19 cellular contexts compared by ENCODE assay signal in genomic region chr3:183816681-183817080, GRCh38. TPM values are rescaled to one million over a fixed set of nuclear protein-coding genes. Genes with fewer than 3 reads are reported as not detected.
DNase-seq lines count a peak whose midpoint lies in the region; ATAC-seq and TF ChIP-seq lines count a peak whose summit lies in the region.
"Had no signal": no experiment of that assay in that cellular context is flagged by ENCODE, and none has a peak within 500 bp of the region (broad histone marks: within the 10 kb centered on the region; RNA-seq: fewer than 3 reads in every experiment).

No MANE protein-coding gene starts in this region.

- POLR2A ChIA-PET in CD4-positive, alpha-beta T cell (lab: Charles Lee): interaction anchor here (1.3 to 2.2 kb wide), 4 partner anchors 8 to 68 kb away, joined by 3 to 9 read pairs (median 4); partner anchors contain the start of genes MAP6D1 and PARL

- no peak overlapping the region for H2AFZ ChIP-seq in MM.1S (ENCODE audit: low read length)
- no peak overlapping the region for H2AFZ ChIP-seq in hepatocyte

- H3K27me3 Mint-ChIP-seq in CD4-positive, alpha-beta T cell: no peaks in the 10 kb centered on the region
- H3K27me3 Mint-ChIP-seq in nephron progenitor cell (ENCODE audit: low read depth, poor library complexity): peaks cover 5% of the 10 kb centered on the region
- H3K27me3 Mint-ChIP-seq: CD4-positive, alpha-beta memory T cell had no signal

- no peaks in the 10 kb centered on the region for H3K36me3 ChIP-seq in MM.1S (replicated peaks; ENCODE audit: insufficient read depth, low read length)
- no peaks in the 10 kb centered on the region for H3K36me3 ChIP-seq in hepatocyte (replicated peaks; ENCODE audit: insufficient read depth, low read depth)

- H3K4me3 Mint-ChIP-seq in CD4-positive, alpha-beta T cell: no peak overlapping the region
- H3K4me3 Mint-ChIP-seq in nephron progenitor cell: no peak overlapping the region
- H3K4me3 Mint-ChIP-seq: HFFc6 had no signal

- no peaks in the 10 kb centered on the region for H3K9me3 Mint-ChIP-seq in CD4-positive, alpha-beta T cell
- H3K9me3 Mint-ChIP-seq in nephron progenitor cell: no peaks in the 10 kb centered on the region
- H3K9me3 Mint-ChIP-seq: CD4-positive, alpha-beta memory T cell; HFFc6 had no signal

- DNase-seq in CD4-positive, alpha-beta T cell: no peak
- DNase-seq in MM.1S (no peak), caudate nucleus (lab: John Stamatoyannopoulos, UW) (no peak), nephron progenitor cell (no peak), hepatocyte (ENCODE audit: low spot score) (no peak), GOT3 (lab: John Stamatoyannopoulos, UW) (no peak), coronary artery (ENCODE audit: low spot score) (no peak)
- DNase-seq: CD4-positive, alpha-beta memory T cell; DMS53; HFFc6; NCI-H1105; NCI-H2081; NCI-H748 treated with DMSO at 0.1 percent for 48 hours; NK-92 treated with Interleukin-12 subunit alpha and Interleukin-12 subunit beta, amount 100 ng/mL, for 24 hours; RPMI8226; SIG-M5 had no signal

- H3K27me3 ChIP-seq in CD4-positive, alpha-beta T cell (ENCODE audit: control insufficient read depth, insufficient read depth, low read length): no peaks in the 10 kb centered on the region
- H3K27me3 ChIP-seq in MM.1S (replicated peaks; ENCODE audit: insufficient read depth, low read length): no peaks in the 10 kb centered on the region
- H3K27me3 ChIP-seq in hepatocyte: no peaks in the 10 kb centered on the region

- H3K4me1 Mint-ChIP-seq in CD4-positive, alpha-beta T cell (ENCODE audit: low read depth): peaks cover 19% of the 10 kb centered on the region
- no peaks in the 10 kb centered on the region for H3K4me1 Mint-ChIP-seq in nephron progenitor cell

- peak overlapping the region; percentile 90 for H3K27ac Mint-ChIP-seq in CD4-positive, alpha-beta T cell
- H3K27ac Mint-ChIP-seq in nephron progenitor cell: peak overlapping the region; percentile 54
- H3K27ac Mint-ChIP-seq: HFFc6 had no signal

- no peak overlapping the region for H3K27ac ChIP-seq in CD4-positive, alpha-beta T cell (ENCODE audit: low read depth, low read length)
- H3K27ac ChIP-seq in MM.1S (ENCODE audit: low read length): peak overlapping the region; percentile 76; the same call in 1 of the 2 replicates
- H3K27ac ChIP-seq in caudate nucleus (ENCODE audit: low read depth, low read length): peak overlapping the region; percentile 99
- no peak overlapping the region for H3K27ac ChIP-seq in hepatocyte
- no peak overlapping the region for H3K27ac ChIP-seq in coronary artery
- H3K27ac ChIP-seq: A549 had no signal

- H3K4me1 ChIP-seq in MM.1S (ENCODE audit: low read length): peaks cover 23% of the 10 kb centered on the region
- H3K4me1 ChIP-seq in hepatocyte (ENCODE audit: insufficient read depth): no peaks in the 10 kb centered on the region
- H3K4me1 ChIP-seq: A549 had no signal

- H3K9me2 ChIP-seq in MM.1S (replicated peaks; ENCODE audit: insufficient read depth, low read length) (no peaks in the 10 kb centered on the region), hepatocyte (replicated peaks; ENCODE audit: insufficient read depth) (no peaks in the 10 kb centered on the region)

- H3K4me2 ChIP-seq in MM.1S (ENCODE audit: low read depth, low read length): peak overlapping the region; percentile 48; the same call in 1 of the 2 replicates
- no peak overlapping the region for H3K4me2 ChIP-seq in hepatocyte
- H3K4me2 ChIP-seq: A549 had no signal

- no peak overlapping the region for H3K9ac ChIP-seq in MM.1S (ENCODE audit: low read length)

- peaks cover 24% of the 10 kb centered on the region for H3F3A ChIP-seq in MM.1S (ENCODE audit: insufficient read depth, low read length)

- H4K20me1 ChIP-seq in MM.1S (ENCODE audit: insufficient read depth, low read length): no peaks in the 10 kb centered on the region
- no peaks in the 10 kb centered on the region for H4K20me1 ChIP-seq in hepatocyte (ENCODE audit: insufficient read depth, poor library complexity, severe bottlenecking)

- H3K36me3 Mint-ChIP-seq in CD4-positive, alpha-beta T cell (ENCODE audit: low read depth): peaks cover 23% of the 10 kb centered on the region
- peaks cover 40% of the 10 kb centered on the region for H3K36me3 Mint-ChIP-seq in nephron progenitor cell (ENCODE audit: low read depth)

- ATAC-seq in CD4-positive, alpha-beta T cell (ENCODE audit: poor library complexity): no peak
- ATAC-seq in GM21381 (IDR thresholded peaks at IDR 0.05; ENCODE audit: unreplicated experiment): no peak
- ATAC-seq: K562 had no signal

- TF ChIP-seq CTCF in CD4-positive, alpha-beta T cell (IDR thresholded peaks at IDR 0.05): no peak
- TF ChIP-seq CTCF in MM.1S (IDR thresholded peaks at IDR 0.05; ENCODE audit: low read length) (no peak), nephron progenitor cell (IDR thresholded peaks at IDR 0.05) (no peak), hepatocyte (IDR thresholded peaks at IDR 0.05; ENCODE audit: poor library complexity) (no peak), coronary artery (IDR thresholded peaks at IDR 0.05) (no peak)

- no peaks in the 10 kb centered on the region for H3K9me3 ChIP-seq in CD4-positive, alpha-beta T cell (ENCODE audit: control insufficient read depth, low read length)
- H3K9me3 ChIP-seq in MM.1S (replicated peaks; ENCODE audit: insufficient read depth, low read length): no peaks in the 10 kb centered on the region
- no peaks in the 10 kb centered on the region for H3K9me3 ChIP-seq in hepatocyte (ENCODE audit: low read depth)
- H3K9me3 ChIP-seq: A549 had no signal

- WGBS in hepatocyte (ENCODE audit: low lambda C conversion rate, missing lambda C conversion rate): 94% methylated on average over 6 of the region's 6 CpGs

- H3K79me2 ChIP-seq in MM.1S (ENCODE audit: low read length) (no peaks in the 10 kb centered on the region), hepatocyte (no peaks in the 10 kb centered on the region)

- no peak overlapping the region for H3K4me3 ChIP-seq in MM.1S (ENCODE audit: low read length)
- no peak overlapping the region for H3K4me3 ChIP-seq in hepatocyte
- H3K4me3 ChIP-seq in coronary artery: no peak overlapping the region
- H3K4me3 ChIP-seq: A549, K562 had no signal

- intact Hi-C loops in CD4-positive, alpha-beta T cell (cut with DNase I, micrococcal nuclease): no loop called here

- CTCF ChIA-PET in CD4-positive, alpha-beta T cell (lab: Charles Lee): no interaction called here

RNA-seq across cellular contexts. Expression of gene MAP6D1, which starts 8.7 kb away (rescaled TPM):
- total RNA-seq in CD4-positive, alpha-beta T cell: 1 to 10 TPM; 1.1 to 1.6 TPM
- 0.50 TPM in 1 of 2 replicates, not detected in the other for total RNA-seq in hepatocyte
- polyA plus RNA-seq in hepatocyte: 2.0 and 3.4 TPM in 2 replicates

Comparison
In these comparisons a context has a peak if more than half of its experiments do, and no peak if none do; other contexts are left out.
1. H3K27ac ChIP-seq: peak in MM.1S (single experiment) and caudate nucleus (single experiment); none in CD4-positive, alpha-beta T cell (single experiment), hepatocyte (single experiment) and coronary artery (0 of 2).